Comparison of ENCODE assay signal across 9 cellular contexts in genomic region chr7:12635830-12636229, GRCh38. TPM values are rescaled to one million over a fixed set of nuclear protein-coding genes. Genes with fewer than 3 reads are reported as not detected.
A peak's percentile ranks its signal among the peaks of the same experiment; 100 is the strongest.
DNase-seq lines count a peak whose midpoint lies in the region; ATAC-seq and TF ChIP-seq lines count a peak whose summit lies in the region.
"Had no signal": no experiment of that assay in that cellular context is flagged by ENCODE, and none has a peak within 500 bp of the region (broad histone marks: within the 10 kb centered on the region; RNA-seq: fewer than 3 reads in every experiment).

No MANE protein-coding gene starts in this region.

- H3K9me3 ChIP-seq in vagina = no peaks in the 10 kb centered on the region

- no peaks in the 10 kb centered on the region for H3K4me1 ChIP-seq in vagina

- no peaks in the 10 kb centered on the region for H3K36me3 ChIP-seq in vagina

- peak; percentile 79 for ATAC-seq in GM21367 (IDR thresholded peaks at IDR 0.05; ENCODE audit: unreplicated experiment)
- ATAC-seq in HG03565 (IDR thresholded peaks at IDR 0.05; ENCODE audit: unreplicated experiment) = peak; percentile 61

- DNase-seq in ELR (ENCODE audit: low read depth) (peak; percentile 69), epidermal melanocyte (ENCODE audit: insufficient read length, low spot score) (peak; percentile 27), NCI-H1417 (lab: John Stamatoyannopoulos, UW) (no peak), vagina (ENCODE audit: extremely low spot score in 2 of 2) (no peak), NCI-H2171 treated with DMSO at 0.1 percent for 48 hours (lab: John Stamatoyannopoulos, UW) (no peak), kidney tubule cell (ENCODE audit: low spot score) (no peak)

- H3K27me3 ChIP-seq in vagina = no peaks in the 10 kb centered on the region

- TF ChIP-seq CTCF in vagina (IDR thresholded peaks at IDR 0.05) = no peak

- H3K4me3 ChIP-seq in vagina = no peak overlapping the region

- H3K27ac ChIP-seq in vagina = no peak overlapping the region
- H3K27ac ChIP-seq: epithelial cell of prostate had no signal

- TF ChIP-seq POLR2A in vagina (IDR thresholded peaks at IDR 0.05) = no peak

- intact Hi-C loops in vagina (cut with DNase I) = loop anchor here (10.0 kb wide), 1 partner anchor 629 kb away; no protein-coding TSS in a partner anchor

RNA-seq across cellular contexts. Expression of gene ARL4A, which starts 51.6 kb away (rescaled TPM):
- 58.2 TPM for total RNA-seq in vagina

Comparison
In these comparisons a context has a peak if more than half of its experiments do, and no peak if none do; other contexts are left out.
1. DNase-seq: peak in ELR (single experiment) and epidermal melanocyte (single experiment); none in NCI-H1417 (0 of 3), vagina (0 of 2), NCI-H2171 treated with DMSO at 0.1 percent for 48 hours (single experiment) and kidney tubule cell (single experiment).